ENCODE assay signal across 2 cellular contexts in the genomic region with DNA sequence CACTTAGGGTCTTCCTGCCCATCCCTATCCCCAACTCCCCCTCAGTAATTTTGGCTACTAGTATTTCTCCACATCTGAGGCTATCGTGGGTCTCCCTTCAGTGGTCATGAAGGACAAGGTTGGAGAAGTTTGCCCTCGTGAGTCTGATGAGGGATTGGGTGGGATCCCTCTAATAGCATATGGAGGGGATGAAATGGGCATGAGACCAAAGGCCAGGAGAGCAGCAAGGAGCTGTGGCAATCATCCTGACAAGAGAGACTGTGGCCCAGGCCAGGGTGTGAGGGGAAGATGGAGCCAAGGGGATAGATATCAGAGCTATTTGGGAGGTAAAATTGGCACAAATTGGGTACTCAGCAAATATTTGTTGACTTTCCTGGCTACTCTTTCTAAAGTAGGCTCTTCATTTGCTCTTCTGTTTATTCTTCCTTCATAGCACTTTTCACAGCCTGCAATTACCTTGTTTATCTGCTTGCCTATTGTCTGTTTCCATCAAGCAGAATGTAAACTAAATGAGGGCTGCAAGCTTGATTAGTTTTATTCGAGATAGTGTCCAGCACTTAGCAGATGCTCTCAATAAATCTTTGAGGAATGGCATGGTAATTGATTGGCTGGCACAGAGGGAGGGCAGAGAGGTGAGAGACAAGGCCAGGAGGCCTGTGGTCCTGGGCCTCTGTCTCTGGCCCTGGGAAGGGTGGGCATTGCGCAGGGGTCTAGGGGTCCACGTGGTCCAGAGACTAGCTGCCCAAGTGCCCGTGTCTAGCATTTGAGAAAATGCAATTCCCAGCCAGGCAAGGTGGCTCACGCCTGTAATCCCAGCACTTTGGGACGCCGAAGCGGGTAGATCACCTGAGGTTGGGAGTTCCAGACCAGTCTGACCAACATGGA.
TF ChIP-seq lines count a peak whose summit lies in the region.

No MANE protein-coding gene starts in this region.

TF ChIP-seq in GM23338, 12 proteins besides CTCF, POLR2A, EP300 and RAD21 (continues in another document):
- TF ChIP-seq POLR2AphosphoS5 (IDR thresholded peaks at IDR 0.05; ENCODE audit: low read depth) (no peak), JUNB (IDR thresholded peaks at IDR 0.05; ENCODE audit: unreplicated experiment) (no peak), STAT1 (IDR thresholded peaks at IDR 0.05; ENCODE audit: unreplicated experiment) (no peak), NANOG (IDR thresholded peaks at IDR 0.05; ENCODE audit: borderline replicate concordance) (no peak), CREB1 (CRISPR knock-in tag; IDR thresholded peaks at IDR 0.05; ENCODE audit: low read depth) (no peak), ZNF331 (CRISPR knock-in tag; IDR thresholded peaks at IDR 0.05; ENCODE audit: low read depth) (no peak), EZH2 (IDR thresholded peaks at IDR 0.05; ENCODE audit: low read depth, unreplicated experiment) (no peak), ZNF114 (CRISPR knock-in tag; IDR thresholded peaks at IDR 0.05) (no peak), EZH2phosphoT487 (IDR thresholded peaks at IDR 0.05; ENCODE audit: unreplicated experiment) (no peak)
- TF ChIP-seq, protein P1, sequence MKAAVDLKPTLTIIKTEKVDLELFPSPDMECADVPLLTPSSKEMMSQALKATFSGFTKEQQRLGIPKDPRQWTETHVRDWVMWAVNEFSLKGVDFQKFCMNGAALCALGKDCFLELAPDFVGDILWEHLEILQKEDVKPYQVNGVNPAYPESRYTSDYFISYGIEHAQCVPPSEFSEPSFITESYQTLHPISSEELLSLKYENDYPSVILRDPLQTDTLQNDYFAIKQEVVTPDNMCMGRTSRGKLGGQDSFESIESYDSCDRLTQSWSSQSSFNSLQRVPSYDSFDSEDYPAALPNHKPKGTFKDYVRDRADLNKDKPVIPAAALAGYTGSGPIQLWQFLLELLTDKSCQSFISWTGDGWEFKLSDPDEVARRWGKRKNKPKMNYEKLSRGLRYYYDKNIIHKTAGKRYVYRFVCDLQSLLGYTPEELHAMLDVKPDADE (IDR thresholded peaks at IDR 0.05): no peak
- TF ChIP-seq, protein P2, sequence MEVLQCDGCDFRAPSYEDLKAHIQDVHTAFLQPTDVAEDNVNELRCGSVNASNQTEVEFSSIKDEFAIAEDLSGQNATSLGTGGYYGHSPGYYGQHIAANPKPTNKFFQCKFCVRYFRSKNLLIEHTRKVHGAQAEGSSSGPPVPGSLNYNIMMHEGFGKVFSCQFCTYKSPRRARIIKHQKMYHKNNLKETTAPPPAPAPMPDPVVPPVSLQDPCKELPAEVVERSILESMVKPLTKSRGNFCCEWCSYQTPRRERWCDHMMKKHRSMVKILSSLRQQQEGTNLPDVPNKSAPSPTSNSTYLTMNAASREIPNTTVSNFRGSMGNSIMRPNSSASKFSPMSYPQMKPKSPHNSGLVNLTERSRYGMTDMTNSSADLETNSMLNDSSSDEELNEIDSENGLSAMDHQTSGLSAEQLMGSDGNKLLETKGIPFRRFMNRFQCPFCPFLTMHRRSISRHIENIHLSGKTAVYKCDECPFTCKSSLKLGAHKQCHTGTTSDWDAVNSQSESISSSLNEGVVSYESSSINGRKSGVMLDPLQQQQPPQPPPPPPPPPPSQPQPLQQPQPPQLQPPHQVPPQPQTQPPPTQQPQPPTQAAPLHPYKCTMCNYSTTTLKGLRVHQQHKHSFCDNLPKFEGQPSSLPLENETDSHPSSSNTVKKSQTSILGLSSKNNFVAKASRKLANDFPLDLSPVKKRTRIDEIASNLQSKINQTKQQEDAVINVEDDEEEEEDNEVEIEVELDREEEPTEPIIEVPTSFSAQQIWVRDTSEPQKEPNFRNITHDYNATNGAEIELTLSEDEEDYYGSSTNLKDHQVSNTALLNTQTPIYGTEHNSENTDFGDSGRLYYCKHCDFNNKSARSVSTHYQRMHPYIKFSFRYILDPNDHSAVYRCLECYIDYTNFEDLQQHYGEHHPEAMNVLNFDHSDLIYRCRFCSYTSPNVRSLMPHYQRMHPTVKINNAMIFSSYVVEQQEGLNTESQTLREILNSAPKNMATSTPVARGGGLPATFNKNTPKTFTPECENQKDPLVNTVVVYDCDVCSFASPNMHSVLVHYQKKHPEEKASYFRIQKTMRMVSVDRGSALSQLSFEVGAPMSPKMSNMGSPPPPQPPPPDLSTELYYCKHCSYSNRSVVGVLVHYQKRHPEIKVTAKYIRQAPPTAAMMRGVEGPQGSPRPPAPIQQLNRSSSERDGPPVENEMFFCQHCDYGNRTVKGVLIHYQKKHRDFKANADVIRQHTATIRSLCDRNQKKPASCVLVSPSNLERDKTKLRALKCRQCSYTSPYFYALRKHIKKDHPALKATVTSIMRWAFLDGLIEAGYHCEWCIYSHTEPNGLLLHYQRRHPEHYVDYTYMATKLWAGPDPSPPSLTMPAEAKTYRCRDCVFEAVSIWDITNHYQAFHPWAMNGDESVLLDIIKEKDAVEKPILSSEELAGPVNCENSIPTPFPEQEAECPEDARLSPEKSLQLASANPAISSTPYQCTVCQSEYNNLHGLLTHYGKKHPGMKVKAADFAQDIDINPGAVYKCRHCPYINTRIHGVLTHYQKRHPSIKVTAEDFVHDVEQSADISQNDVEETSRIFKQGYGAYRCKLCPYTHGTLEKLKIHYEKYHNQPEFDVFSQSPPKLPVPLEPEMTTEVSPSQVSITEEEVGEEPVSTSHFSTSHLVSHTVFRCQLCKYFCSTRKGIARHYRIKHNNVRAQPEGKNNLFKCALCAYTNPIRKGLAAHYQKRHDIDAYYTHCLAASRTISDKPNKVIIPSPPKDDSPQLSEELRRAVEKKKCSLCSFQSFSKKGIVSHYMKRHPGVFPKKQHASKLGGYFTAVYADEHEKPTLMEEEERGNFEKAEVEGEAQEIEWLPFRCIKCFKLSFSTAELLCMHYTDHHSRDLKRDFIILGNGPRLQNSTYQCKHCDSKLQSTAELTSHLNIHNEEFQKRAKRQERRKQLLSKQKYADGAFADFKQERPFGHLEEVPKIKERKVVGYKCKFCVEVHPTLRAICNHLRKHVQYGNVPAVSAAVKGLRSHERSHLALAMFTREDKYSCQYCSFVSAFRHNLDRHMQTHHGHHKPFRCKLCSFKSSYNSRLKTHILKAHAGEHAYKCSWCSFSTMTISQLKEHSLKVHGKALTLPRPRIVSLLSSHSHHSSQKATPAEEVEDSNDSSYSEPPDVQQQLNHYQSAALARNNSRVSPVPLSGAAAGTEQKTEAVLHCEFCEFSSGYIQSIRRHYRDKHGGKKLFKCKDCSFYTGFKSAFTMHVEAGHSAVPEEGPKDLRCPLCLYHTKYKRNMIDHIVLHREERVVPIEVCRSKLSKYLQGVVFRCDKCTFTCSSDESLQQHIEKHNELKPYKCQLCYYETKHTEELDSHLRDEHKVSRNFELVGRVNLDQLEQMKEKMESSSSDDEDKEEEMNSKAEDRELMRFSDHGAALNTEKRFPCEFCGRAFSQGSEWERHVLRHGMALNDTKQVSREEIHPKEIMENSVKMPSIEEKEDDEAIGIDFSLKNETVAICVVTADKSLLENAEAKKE (CRISPR knock-in tag; IDR thresholded peaks at IDR 0.05): no peak

TF ChIP-seq in endothelial cell of umbilical vein, 7 proteins besides CTCF, POLR2A, EP300 and RAD21:
- no peak for TF ChIP-seq MYC (IDR thresholded peaks at IDR 0.05; ENCODE audit: low read depth, low read length)
- no peak for TF ChIP-seq JUN (IDR thresholded peaks at IDR 0.05; ENCODE audit: borderline replicate concordance, insufficient read depth, insufficient read length, low read depth)
- no peak for TF ChIP-seq EZH2 (IDR thresholded peaks at IDR 0.05; ENCODE audit: borderline replicate concordance, low read depth, low read length, severe bottlenecking)
- no peak for TF ChIP-seq FOS (IDR thresholded peaks at IDR 0.05; ENCODE audit: borderline replicate concordance, insufficient read depth, low read length)
- no peak for TF ChIP-seq GATA2 (IDR thresholded peaks at IDR 0.05; ENCODE audit: insufficient read depth, insufficient read length, low read depth, low read length)
- TF ChIP-seq, protein P3, sequence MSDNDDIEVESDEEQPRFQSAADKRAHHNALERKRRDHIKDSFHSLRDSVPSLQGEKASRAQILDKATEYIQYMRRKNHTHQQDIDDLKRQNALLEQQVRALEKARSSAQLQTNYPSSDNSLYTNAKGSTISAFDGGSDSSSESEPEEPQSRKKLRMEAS (IDR thresholded peaks at IDR 0.05; ENCODE audit: insufficient read depth, insufficient read length): no peak
- TF ChIP-seq POLR2AphosphoS5 (IDR thresholded peaks at IDR 0.05; ENCODE audit: insufficient read depth, low read depth, low read length): no peak
TF ChIP-seq in endothelial cell of umbilical vein: peak in this region for 0.
